ENCODE assay signal across 12 cellular contexts in genomic region chr17:64741038-64741641, GRCh38.
DNase-seq lines count a peak whose midpoint lies in the region; ATAC-seq, FAIRE-seq and TF ChIP-seq lines count a peak whose summit lies in the region.
"Had no signal": no experiment of that assay in that cellular context is flagged by ENCODE, and none has a peak within 500 bp of the region (broad histone marks: within the 10 kb centered on the region; RNA-seq: fewer than 3 reads in every experiment).

No MANE protein-coding gene starts in this region.

- H3K27me3 ChIP-seq in naive thymus-derived CD4-positive, alpha-beta T cell (ENCODE audit: control insufficient read depth in 2 of 2, insufficient read depth in 2 of 2, low read length in 2 of 2): no peaks in the 10 kb centered on the region

- no peak overlapping the region for H3K4me3 ChIP-seq in naive thymus-derived CD4-positive, alpha-beta T cell (ENCODE audit: low read length)

- POLR2A ChIA-PET in naive thymus-derived CD4-positive, alpha-beta T cell (lab: Charles Lee): interaction anchor here (0.6 to 0.9 kb wide), 3 partner anchors 18 to 1333 kb away, joined by 3 read pairs; partner anchors contain the start of gene SMURF2

- H3K36me3 Mint-ChIP-seq in naive thymus-derived CD4-positive, alpha-beta T cell: peaks cover 0 to 1% (median 0%) of the 10 kb centered on the region in 5 donors

- no peaks in the 10 kb centered on the region for H3K36me3 ChIP-seq in naive thymus-derived CD4-positive, alpha-beta T cell (ENCODE audit: control insufficient read depth in 2 of 3, insufficient read depth in 3 of 3, low read length in 3 of 3)
- H3K36me3 ChIP-seq: WERI-Rb-1 had no signal

- DNase-seq in A172 (ENCODE audit: low spot score) (peak; percentile 60), RPMI7951 (ENCODE audit: low read depth) (peak; percentile 76), fibroblast of peridontal ligament (ENCODE audit: extremely low read depth) (peak; percentile 79), AML-193 (lab: John Stamatoyannopoulos, UW) (no peak), GM12891 (ENCODE audit: insufficient read length, low spot score) (no peak)
- DNase-seq in naive thymus-derived CD4-positive, alpha-beta T cell: peak in 1 of 9 donors; percentile 4
- DNase-seq: amniotic stem cell, NCI-H446 treated with DMSO at 0.1 percent for 48 hours, WERI-Rb-1 had no signal

- TF ChIP-seq POLR2A in GM12891 (IDR thresholded peaks at IDR 0.05; ENCODE audit: low read depth, low read length): no peak

- H3K9me3 ChIP-seq in naive thymus-derived CD4-positive, alpha-beta T cell (ENCODE audit: control insufficient read depth in 2 of 3, low read length in 3 of 3): no peaks in the 10 kb centered on the region

- ATAC-seq in naive thymus-derived CD4-positive, alpha-beta T cell: no peak
- ATAC-seq in HG03342 (IDR thresholded peaks at IDR 0.05; ENCODE audit: unreplicated experiment) (no peak), GM18520 (IDR thresholded peaks at IDR 0.05; ENCODE audit: unreplicated experiment) (no peak)

- intact Hi-C loops in naive thymus-derived CD4-positive, alpha-beta T cell (cut with micrococcal nuclease): no loop called here

- H3K27me3 Mint-ChIP-seq in naive thymus-derived CD4-positive, alpha-beta T cell: no peaks in the 10 kb centered on the region

- peaks cover 6 to 28% (median 19%) of the 10 kb centered on the region in 7 donors for H3K4me1 Mint-ChIP-seq in naive thymus-derived CD4-positive, alpha-beta T cell

- CTCF ChIA-PET in naive thymus-derived CD4-positive, alpha-beta T cell (lab: Charles Lee): interaction anchor here (0.6 to 0.9 kb wide), 2 partner anchors 26 to 63 kb away, joined by 3 to 6 read pairs; no protein-coding TSS in a partner anchor

- no peaks in the 10 kb centered on the region for H3K9me3 Mint-ChIP-seq in naive thymus-derived CD4-positive, alpha-beta T cell

- H3K27ac Mint-ChIP-seq in naive thymus-derived CD4-positive, alpha-beta T cell: peak overlapping the region in 3 of 9 donors; percentile 51 to 64 (median 53)

- H3K4me3 Mint-ChIP-seq in naive thymus-derived CD4-positive, alpha-beta T cell: peak overlapping the region in 6 of 10 donors; percentile 20 to 59 (median 46)

- peaks cover 0 to 12% of the 10 kb centered on the region in 2 donors for H3K4me1 ChIP-seq in naive thymus-derived CD4-positive, alpha-beta T cell (ENCODE audit: control insufficient read depth in 2 of 2, insufficient read depth in 2 of 2, low read length in 2 of 2)

- no peak for FAIRE-seq in GM12891 (lab: Jason Lieb, UNC)

- H3K27ac ChIP-seq in naive thymus-derived CD4-positive, alpha-beta T cell (ENCODE audit: low read depth, low read length): no peak overlapping the region
- H3K27ac ChIP-seq: C4-2B, WERI-Rb-1 had no signal

TF ChIP-seq in GM12891, 5 proteins besides CTCF, POLR2A, EP300 and RAD21:
- TF ChIP-seq PAX5 (IDR thresholded peaks at IDR 0.05; ENCODE audit: insufficient read depth, low read length, severe bottlenecking) (no peak), SPI1 (IDR thresholded peaks at IDR 0.05; ENCODE audit: low read depth, low read length) (no peak), POLR2AphosphoS5 (IDR thresholded peaks at IDR 0.05; ENCODE audit: low read depth, low read length) (no peak), TAF1 (IDR thresholded peaks at IDR 0.05; ENCODE audit: low read depth, low read length) (no peak), POU2F2 (IDR thresholded peaks at IDR 0.05; ENCODE audit: low read depth, low read length) (no peak)

Comparison
In these comparisons a context has a peak if more than half of its experiments do, and no peak if none do; other contexts are left out.
1. DNase-seq: peak in A172 (single experiment), RPMI7951 (single experiment) and fibroblast of peridontal ligament (single experiment); none in AML-193 (0 of 2) and GM12891 (single experiment).